In the genomic region with DNA sequence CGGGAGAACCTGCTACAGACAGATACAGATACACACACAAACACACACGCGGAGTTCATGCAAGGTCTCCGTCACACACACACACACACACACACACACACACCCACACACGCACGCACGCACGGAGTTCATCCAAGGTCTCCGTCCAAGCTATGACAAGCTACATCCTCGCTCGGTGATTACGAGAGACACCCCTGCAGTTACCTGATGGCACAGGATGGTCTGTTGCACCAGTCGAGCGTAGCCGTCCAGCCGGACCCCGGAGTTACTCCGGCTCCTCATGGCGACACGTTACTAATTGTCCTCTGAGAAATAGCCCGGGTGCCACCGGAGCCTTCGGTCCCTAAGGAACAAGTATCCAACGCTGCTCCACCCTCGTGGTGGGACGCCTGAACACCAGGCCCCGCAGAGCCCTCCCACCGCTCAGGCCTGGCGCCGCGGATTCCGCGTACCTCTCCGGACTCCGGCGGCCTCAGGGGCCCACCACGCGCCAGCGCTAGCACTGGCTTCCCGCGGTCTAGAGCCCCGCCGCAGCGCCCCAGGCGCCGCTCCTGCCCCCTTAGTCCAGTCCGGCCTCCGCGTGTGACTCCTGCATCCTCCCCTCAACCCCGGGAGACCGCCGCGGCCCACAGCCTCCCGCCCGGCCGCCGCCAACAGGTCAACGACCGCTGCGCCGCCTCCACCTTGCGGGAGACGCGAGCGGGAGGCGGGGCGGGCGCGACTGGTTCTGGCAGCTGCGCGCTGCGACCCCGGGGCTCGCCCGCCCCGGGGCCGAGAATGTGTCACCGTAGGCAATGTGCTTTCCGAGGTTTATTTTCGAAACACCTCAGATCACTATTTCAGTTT, we compare ENCODE assay signal across 7 cellular contexts. TPM values are rescaled to one million over a fixed set of nuclear protein-coding genes. Genes with fewer than 3 reads are reported as not detected.
DNase-seq lines count a peak whose midpoint lies in the region; ATAC-seq and TF ChIP-seq lines count a peak whose summit lies in the region.
"Not testable (repeated sequence)": the region's sequence is repeated elsewhere in the genome, so short reads cannot be mapped to it uniquely, and the experiment has no call there.

Gene PHKA1, minus strand, starts transcription at position 708 of the 846 bp plus-strand sequence. Its CDS starts 426 bp downstream, at position 282.

- peak; percentile 50 for ATAC-seq in GM18519 (IDR thresholded peaks at IDR 0.05; ENCODE audit: low FRiP score, unreplicated experiment)
- peak; percentile 84 for ATAC-seq in left lobe of liver

- not testable (repeated sequence) for H3K27ac Mint-ChIP-seq in endothelial cell (ENCODE audit: unreplicated experiment)

- peak within 1 kb of the TSS in 18 of 21 experiments; percentile 19 to 81 (median 54) for H3K27ac ChIP-seq in skin epidermis

- not testable (repeated sequence) for TF ChIP-seq CTCF in endothelial cell (IDR thresholded peaks at IDR 0.05; ENCODE audit: unreplicated experiment)

- H3K4me1 Mint-ChIP-seq in endothelial cell (ENCODE audit: unreplicated experiment), result not testable (repeated sequence)

- not testable (repeated sequence) for H3K36me3 Mint-ChIP-seq in endothelial cell (ENCODE audit: low read depth, unreplicated experiment)

- H3K4me3 ChIP-seq in Jurkat, Clone E6-1 (ENCODE audit: low read length), result peak within 1 kb of the TSS; percentile 57
- peak within 1 kb of the TSS; percentile 36 to 52 (median 42) for H3K4me3 ChIP-seq in skin epidermis

- peak within 1 kb of the TSS; percentile 85 for H3K4me3 Mint-ChIP-seq in endothelial cell (ENCODE audit: unreplicated experiment)

- not testable (repeated sequence) for H3K9me3 Mint-ChIP-seq in endothelial cell (ENCODE audit: unreplicated experiment)

- not testable (repeated sequence) for H3K27me3 Mint-ChIP-seq in endothelial cell (ENCODE audit: unreplicated experiment)

- not testable (repeated sequence) for DNase-seq in Jurkat, Clone E6-1 (ENCODE audit: low read depth, low spot score)
- DNase-seq in RPMI8226, result peak; percentile 57
- peak; percentile 62 to 72 for DNase-seq in activated T-cell treated with anti-CD3 and anti-CD28 coated beads, Interleukin-2, amount 50 U/mL, for 48 hours
- peak; percentile 45 for DNase-seq in endothelial cell (ENCODE audit: low spot score)
- DNase-seq in left lobe of liver (ENCODE audit: low spot score), result peak; percentile 52

RNA-seq across cellular contexts. Expression of gene PHKA1, which starts in this region (rescaled TPM):
- 12.1 TPM for polyA plus RNA-seq in Jurkat, Clone E6-1 (2012; ENCODE audit: insufficient read depth, insufficient read length)
- total RNA-seq in endothelial cell (ENCODE audit: unreplicated experiment) (4.0 TPM), left lobe of liver (1.8 TPM)
